10 cellular contexts compared by ENCODE assay signal in genomic region chr6:104957301-104958177, GRCh38. TPM values are rescaled to one million over a fixed set of nuclear protein-coding genes. Genes with fewer than 3 reads are reported as not detected.
DNase-seq lines count a peak whose midpoint lies in the region; ATAC-seq lines count a peak whose summit lies in the region.
"Had no signal": no experiment of that assay in that cellular context is flagged by ENCODE, and none has a peak within 500 bp of the region (broad histone marks: within the 10 kb centered on the region; RNA-seq: fewer than 3 reads in every experiment).

No MANE protein-coding gene starts in this region.

- peak overlapping the region; percentile 65 for H3K4me3 Mint-ChIP-seq in activated T-helper 1 cell treated with anti-CD3 and anti-CD28 coated beads, Interleukin-12 subunit alpha, Interleukin-12 subunit beta, Interleukin-2, Interleukin-4 antibody, amounts not matched to agents 30 ng/mL and 10 ng/mL and 1 ng/mL, durations not matched to agents 14 hours and 24 hours and 36 hours

- peaks cover 68% of the 10 kb centered on the region for H3K27me3 Mint-ChIP-seq in activated T-helper 1 cell treated with anti-CD3 and anti-CD28 coated beads, Interleukin-12 subunit alpha, Interleukin-12 subunit beta, Interleukin-2, Interleukin-4 antibody, amounts not matched to agents 30 ng/mL and 10 ng/mL and 1 ng/mL, durations not matched to agents 14 hours and 24 hours and 36 hours (ENCODE audit: insufficient read depth)

- no peaks in the 10 kb centered on the region for H3K9me3 Mint-ChIP-seq in activated T-helper 1 cell treated with anti-CD3 and anti-CD28 coated beads, Interleukin-12 subunit alpha, Interleukin-12 subunit beta, Interleukin-2, Interleukin-4 antibody, amounts not matched to agents 30 ng/mL and 10 ng/mL and 1 ng/mL, durations not matched to agents 14 hours and 24 hours and 36 hours
- H3K9me3 Mint-ChIP-seq: activated naive CD4-positive, alpha-beta T cell treated with anti-CD3 and anti-CD28 coated beads, Interleukin-2, amount 10 ng/mL, durations not matched to agents 7 days and 5 days had no signal

- H3K4ac ChIP-seq in mesenchymal stem cell (ENCODE audit: low read depth in 1 of 2, low read length in 2 of 2), result peak overlapping the region; percentile 30 to 61

- H2BK12ac ChIP-seq in mesenchymal stem cell (ENCODE audit: low read length in 2 of 2), result no peak overlapping the region

- H4K91ac ChIP-seq in mesenchymal stem cell (ENCODE audit: low read length), result no peak overlapping the region

- no peak overlapping the region for H3K14ac ChIP-seq in mesenchymal stem cell (ENCODE audit: low read length in 2 of 2)

- no peaks in the 10 kb centered on the region for H3K79me1 ChIP-seq in mesenchymal stem cell (replicated peaks; ENCODE audit: low read length, poor library complexity, severe bottlenecking)

- H3K9me3 ChIP-seq in ES-I3 (ENCODE audit: control insufficient read depth, insufficient read depth, low read length), result no peaks in the 10 kb centered on the region
- H3K9me3 ChIP-seq in mesenchymal stem cell (ENCODE audit: control insufficient read depth, low read length), result peaks cover 4% of the 10 kb centered on the region
- H3K9me3 ChIP-seq: psoas muscle had no signal

- H2BK120ac ChIP-seq in mesenchymal stem cell (ENCODE audit: low read depth, low read length), result no peak overlapping the region

- no peak overlapping the region for H2AK5ac ChIP-seq in mesenchymal stem cell (ENCODE audit: low read length, severe bottlenecking)

- peaks cover 26% of the 10 kb centered on the region for H3K4me1 Mint-ChIP-seq in activated T-helper 1 cell treated with anti-CD3 and anti-CD28 coated beads, Interleukin-12 subunit alpha, Interleukin-12 subunit beta, Interleukin-2, Interleukin-4 antibody, amounts not matched to agents 30 ng/mL and 10 ng/mL and 1 ng/mL, durations not matched to agents 14 hours and 24 hours and 36 hours (ENCODE audit: low read depth)

- H3K9ac ChIP-seq in ES-I3 (ENCODE audit: low read depth, low read length), result peak overlapping the region; percentile 98
- H3K9ac ChIP-seq in mesenchymal stem cell (ENCODE audit: low read length), result no peak overlapping the region

- intact Hi-C loops in activated T-helper 1 cell treated with anti-CD3 and anti-CD28 coated beads, Interleukin-12 subunit alpha, Interleukin-12 subunit beta, Interleukin-2, Interleukin-4 antibody, amounts not matched to agents 30 ng/mL and 10 ng/mL and 1 ng/mL, durations not matched to agents 14 hours and 24 hours and 36 hours (cut with micrococcal nuclease), result loop anchor here (5.0 kb wide), 1 partner anchor 180 kb away; a partner anchor contains a TSS

- H2BK5ac ChIP-seq in mesenchymal stem cell (ENCODE audit: low read depth, low read length, poor library complexity, severe bottlenecking), result no peak overlapping the region

- H3K27ac ChIP-seq in mesenchymal stem cell (ENCODE audit: low read length, poor library complexity, severe bottlenecking), result peak overlapping the region; percentile 68
- H3K27ac ChIP-seq: psoas muscle had no signal

- no peak overlapping the region for H2BK15ac ChIP-seq in mesenchymal stem cell (ENCODE audit: low read depth, poor library complexity, severe bottlenecking)

- peak overlapping the region; percentile 67 for H3K27ac Mint-ChIP-seq in activated T-helper 1 cell treated with anti-CD3 and anti-CD28 coated beads, Interleukin-12 subunit alpha, Interleukin-12 subunit beta, Interleukin-2, Interleukin-4 antibody, amounts not matched to agents 30 ng/mL and 10 ng/mL and 1 ng/mL, durations not matched to agents 14 hours and 24 hours and 36 hours

- H3K4me3 ChIP-seq in mesenchymal stem cell (ENCODE audit: insufficient read depth in 1 of 2, low read depth in 1 of 2, low read length in 2 of 2), result peak overlapping the region; percentile 44 to 60
- H3K4me3 ChIP-seq: psoas muscle had no signal

- peak overlapping the region; percentile 87 for H3K4me2 ChIP-seq in mesenchymal stem cell (ENCODE audit: low read length, poor library complexity, severe bottlenecking)

- H3K36me3 Mint-ChIP-seq in activated T-helper 1 cell treated with anti-CD3 and anti-CD28 coated beads, Interleukin-12 subunit alpha, Interleukin-12 subunit beta, Interleukin-2, Interleukin-4 antibody, amounts not matched to agents 30 ng/mL and 10 ng/mL and 1 ng/mL, durations not matched to agents 14 hours and 24 hours and 36 hours (ENCODE audit: low read depth), result peaks cover 2% of the 10 kb centered on the region

- peaks cover 18 to 68% of the 10 kb centered on the region in 2 experiments for H3K27me3 ChIP-seq in mesenchymal stem cell (ENCODE audit: control insufficient read depth in 1 of 2, insufficient read depth in 1 of 2, low read length in 2 of 2)

- no peaks in the 10 kb centered on the region for H3K4me1 ChIP-seq in ES-I3 (ENCODE audit: insufficient read depth, low read length)
- peaks cover 5% of the 10 kb centered on the region for H3K4me1 ChIP-seq in mesenchymal stem cell (ENCODE audit: control insufficient read depth, insufficient read depth, low read depth, low read length)
- H3K4me1 ChIP-seq: psoas muscle had no signal

- 0% methylated on average over 8 of the region's 21 CpGs for WGBS in mesenchymal stem cell

- H3K18ac ChIP-seq in mesenchymal stem cell (ENCODE audit: low read depth in 1 of 2, low read length in 2 of 2), result peak overlapping the region; percentile 40 to 75

- ATAC-seq in GM21786 (IDR thresholded peaks at IDR 0.05; ENCODE audit: unreplicated experiment), result no peak
- ATAC-seq: psoas muscle had no signal

- H3K36me3 ChIP-seq in ES-I3 (ENCODE audit: insufficient read depth, low read length) (no peaks in the 10 kb centered on the region), mesenchymal stem cell (ENCODE audit: control insufficient read depth in 1 of 2, insufficient read depth in 2 of 2, low read depth in 1 of 2, low read length in 2 of 2) (no peaks in the 10 kb centered on the region)

- H3K23ac ChIP-seq in mesenchymal stem cell (ENCODE audit: low read length in 2 of 2), result no peak overlapping the region

- DNase-seq in NAMALWA (ENCODE audit: low spot score) (peak; percentile 74), mesenchymal stem cell (peak; percentile 55), hippocampal formation (lab: John Stamatoyannopoulos, UW) (no peak), NCI-H146 (lab: John Stamatoyannopoulos, UW) (no peak)
- DNase-seq in activated T-helper 1 cell treated with anti-CD3 and anti-CD28 coated beads, Interleukin-12 subunit alpha, Interleukin-12 subunit beta, Interleukin-2, Interleukin-4 antibody, amounts not matched to agents 30 ng/mL and 10 ng/mL and 1 ng/mL, durations not matched to agents 14 hours and 24 hours and 36 hours (ENCODE audit: low spot score), result no peak
- DNase-seq in stimulated activated CD4-positive, alpha-beta T cell treated with anti-CD3 and anti-CD28 coated beads, Interleukin-2, amount 100 ng/mL, for 48 hours, result no peak
- DNase-seq: activated naive CD4-positive, alpha-beta T cell treated with anti-CD3 and anti-CD28 coated beads, Interleukin-2, amount 10 ng/mL, durations not matched to agents 7 days and 5 days; psoas muscle had no signal

- peak overlapping the region; percentile 24 for H4K8ac ChIP-seq in mesenchymal stem cell (ENCODE audit: low read length)

- H2AFZ ChIP-seq in mesenchymal stem cell (ENCODE audit: low read depth, low read length), result no peak overlapping the region

RNA-seq across cellular contexts. Expression of gene LIN28B, which starts 0.6 kb away (rescaled TPM):
- not detected in 2 replicates for total RNA-seq in activated T-helper 1 cell treated with anti-CD3 and anti-CD28 coated beads, Interleukin-12 subunit alpha, Interleukin-12 subunit beta, Interleukin-2, Interleukin-4 antibody, amounts not matched to agents 30 ng/mL and 10 ng/mL and 1 ng/mL, durations not matched to agents 14 hours and 24 hours and 36 hours
- polyA plus RNA-seq in mesenchymal stem cell (2013, experiment 1 of 2), result 7.0 TPM
- 7.0 TPM for polyA plus RNA-seq in mesenchymal stem cell (2013, experiment 2 of 2)
- total RNA-seq: psoas muscle had no signal
- polyA plus RNA-seq: psoas muscle had no signal

Comparison
In these comparisons a context has a peak if more than half of its experiments do, and no peak if none do; other contexts are left out.
1. DNase-seq: peak in NAMALWA (single experiment) and mesenchymal stem cell (single experiment); none in activated T-helper 1 cell treated with anti-CD3 and anti-CD28 coated beads, Interleukin-12 subunit alpha, Interleukin-12 subunit beta, Interleukin-2, Interleukin-4 antibody, amounts not matched to agents 30 ng/mL and 10 ng/mL and 1 ng/mL, durations not matched to agents 14 hours and 24 hours and 36 hours (single experiment), hippocampal formation (0 of 2), stimulated activated CD4-positive, alpha-beta T cell treated with anti-CD3 and anti-CD28 coated beads, Interleukin-2, amount 100 ng/mL, for 48 hours (0 of 2) and NCI-H146 (single experiment).